12 cellular contexts compared by ENCODE assay signal in genomic region chr11:2126520-2127085, GRCh38. TPM values are rescaled to one million over a fixed set of nuclear protein-coding genes. Genes with fewer than 3 reads are reported as not detected.
"Had no signal": no experiment of that assay in that cellular context is flagged by ENCODE, and none has a peak within 500 bp of the region (broad histone marks: within the 10 kb centered on the region; RNA-seq: fewer than 3 reads in every experiment).

No MANE protein-coding gene starts in this region.

- H3K4me3 ChIP-seq: GM23248 had no signal

- H3K27ac Mint-ChIP-seq: HFFc6 had no signal

- H3K4me3 Mint-ChIP-seq: H9, HFFc6 had no signal

- FAIRE-seq: H54, HepG2 had no signal

- DNase-seq: GM23248, GOT3, H9, HCEC 1CT, HFFc6, IMR-90, Karpas-422, KBM-7 had no signal

- H3K4me2 ChIP-seq: KMS-11 had no signal

- H3K9ac ChIP-seq: GM23248, KMS-11 had no signal

- H3K9me3 Mint-ChIP-seq: HFFc6 had no signal

- H2AFZ ChIP-seq: GM23248 had no signal

- H3K27ac ChIP-seq: GM23248, KMS-11 had no signal

RNA-seq across cellular contexts. Expression of gene IGF2, which starts 12.6 kb away (rescaled TPM):
- total RNA-seq: GM23248 had no signal

RNA-seq across cellular contexts. Expression of gene INS, which starts 34.4 kb away (rescaled TPM):
- total RNA-seq: GM23248, H9, HepG2, HFFc6, HT-29, IMR-90 had no signal
- polyA plus RNA-seq: GM23248, HepG2, IMR-90 had no signal

RNA-seq across cellular contexts. Expression of gene TH, which starts 45.0 kb away (rescaled TPM):
- total RNA-seq: GM23248, H9, HepG2, HFFc6, IMR-90 had no signal
- polyA plus RNA-seq: GM23248 had no signal
